8 cellular contexts compared by ENCODE assay signal in the genomic region with DNA sequence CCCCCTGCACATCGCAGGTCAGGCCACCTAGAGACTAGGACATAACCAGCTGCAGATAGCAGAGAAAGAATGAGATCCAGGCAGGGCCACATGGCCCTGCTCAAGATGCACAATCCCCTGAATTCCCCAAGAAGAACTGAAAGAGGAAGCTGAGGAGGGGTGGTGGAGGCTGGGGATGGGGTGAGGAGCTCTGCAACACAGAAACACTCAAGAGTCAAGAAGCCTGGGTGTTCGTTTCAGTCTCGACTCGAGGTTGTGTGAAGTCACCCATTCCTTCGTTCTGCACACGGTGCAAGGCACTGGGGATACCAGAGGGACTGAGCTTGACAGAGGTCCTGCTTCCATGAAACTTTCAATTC.
DNase-seq lines count a peak whose midpoint lies in the region; ATAC-seq lines count a peak whose summit lies in the region.

No MANE protein-coding gene starts in this region.

- ATAC-seq in GM18520 (IDR thresholded peaks at IDR 0.05; ENCODE audit: unreplicated experiment) (peak; percentile 25), GM21529 (IDR thresholded peaks at IDR 0.05; ENCODE audit: unreplicated experiment) (peak; percentile 58), HG03457 (IDR thresholded peaks at IDR 0.05; ENCODE audit: unreplicated experiment) (peak; percentile 32)

- in situ Hi-C loops in KBM-7 (cut with MboI; ENCODE audit: low pct_unique_long_range_greater_than_20kb, low sequenced_read_pairs): no loop called here

- DNase-seq in medulla oblongata (ENCODE audit: extremely low spot score) (peak; percentile 75), KBM-7 (no peak), NCI-H82 treated with DMSO at 0.1 percent for 48 hours (lab: John Stamatoyannopoulos, UW; ENCODE audit: unreplicated experiment) (no peak), NCI-H345 treated with DMSO at 0.1 percent for 48 hours (lab: John Stamatoyannopoulos, UW; ENCODE audit: unreplicated experiment) (no peak), GM03348 (ENCODE audit: low spot score) (no peak)
